In the genomic region with DNA sequence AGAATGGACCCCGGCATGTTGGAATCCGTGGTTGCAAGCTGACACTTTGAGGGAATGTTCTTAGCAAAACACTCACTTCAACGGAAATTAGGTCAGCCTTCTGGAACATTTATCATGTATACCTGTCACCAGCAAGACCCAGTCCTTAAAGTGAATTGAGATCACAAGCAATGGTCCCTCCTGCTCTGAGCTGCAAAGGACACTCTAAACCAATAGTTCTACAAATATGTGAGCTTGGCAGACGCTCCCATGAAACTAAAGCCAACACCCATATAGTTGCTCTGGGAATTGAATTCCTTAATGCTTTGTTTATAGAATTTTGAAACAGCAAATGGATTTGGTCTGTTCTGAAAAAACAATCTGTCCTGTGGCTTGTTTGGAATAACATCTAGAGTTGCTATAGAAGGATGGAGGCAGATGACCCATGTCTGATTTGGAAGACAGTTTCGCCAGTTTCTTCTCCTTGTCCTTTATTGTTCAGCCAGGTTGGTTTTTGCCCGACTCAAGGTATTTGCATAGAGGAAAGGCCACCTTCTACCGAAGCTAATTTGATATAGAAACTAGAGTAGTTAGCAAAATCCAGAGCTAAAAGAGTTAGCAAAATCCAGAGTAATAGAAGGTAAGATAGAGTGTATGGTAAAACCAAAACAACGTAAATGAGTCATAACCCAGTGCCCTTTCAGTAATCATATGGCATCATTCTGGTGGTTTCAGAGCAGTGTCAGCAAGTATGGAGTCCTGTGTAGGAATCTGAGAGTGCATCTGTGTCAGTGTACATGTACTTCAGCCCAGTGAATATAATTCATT, we compare ENCODE assay signal across 9 cellular contexts.
DNase-seq lines count a peak whose midpoint lies in the region; ATAC-seq and TF ChIP-seq lines count a peak whose summit lies in the region.
"Had no signal": no experiment of that assay in that cellular context is flagged by ENCODE, and none has a peak within 500 bp of the region (broad histone marks: within the 10 kb centered on the region; RNA-seq: fewer than 3 reads in every experiment).

No MANE protein-coding gene starts in this region.

- TF ChIP-seq CTCF in tibial nerve (IDR thresholded peaks at IDR 0.05): no peak

- POLR2A ChIA-PET in activated CD4-positive, alpha-beta memory T cell treated with anti-CD3 and anti-CD28 coated beads for 36 hours (lab: Charles Lee): interaction anchor here (0.7 to 3.8 kb wide), 16 partner anchors 9 to 269 kb away, joined by 3 to 83 read pairs (median 4); a partner anchor contains a TSS

- peak; percentile 44 for DNase-seq in activated CD4-positive, alpha-beta memory T cell treated with anti-CD3 and anti-CD28 coated beads for 36 hours
- DNase-seq in left ventricle myocardium superior (no peak), tibial nerve (ENCODE audit: low spot score in 2 of 2) (peak in 1 of 2 donors; percentile 62), NAMALWA (ENCODE audit: low spot score) (no peak), ACHN (no peak)

- peak overlapping the region; percentile 88 for H3K27ac Mint-ChIP-seq in activated CD4-positive, alpha-beta memory T cell treated with anti-CD3 and anti-CD28 coated beads for 36 hours
- H3K27ac Mint-ChIP-seq: dendritic cell treated with granulocyte-macrophage colony-stimulating factor and Interleukin-4, amounts not matched to agents 40 ng/mL and 50 ng/mL, for 4 days had no signal

- peaks cover 17% of the 10 kb centered on the region for H3K79me2 ChIP-seq in ACC112 (ENCODE audit: control insufficient read depth, insufficient read depth, low read length, unreplicated experiment)

- peak overlapping the region; percentile 42 for H3K4me3 Mint-ChIP-seq in activated CD4-positive, alpha-beta memory T cell treated with anti-CD3 and anti-CD28 coated beads for 36 hours
- H3K4me3 Mint-ChIP-seq: dendritic cell treated with granulocyte-macrophage colony-stimulating factor and Interleukin-4, amounts not matched to agents 40 ng/mL and 50 ng/mL, for 4 days had no signal

- WGBS in tibial nerve, 2 donors: 44 to 46% methylated on average over 8 of the region's 8 CpGs

- no peak overlapping the region for H2AFZ ChIP-seq in ACC112 (ENCODE audit: low read length, unreplicated experiment)

- no peaks in the 10 kb centered on the region for H3K9me3 Mint-ChIP-seq in activated CD4-positive, alpha-beta memory T cell treated with anti-CD3 and anti-CD28 coated beads for 36 hours
- H3K9me3 Mint-ChIP-seq: dendritic cell treated with granulocyte-macrophage colony-stimulating factor and Interleukin-4, amounts not matched to agents 40 ng/mL and 50 ng/mL, for 4 days had no signal

- H3K27me3 Mint-ChIP-seq in activated CD4-positive, alpha-beta memory T cell treated with anti-CD3 and anti-CD28 coated beads for 36 hours: peaks cover 2% of the 10 kb centered on the region
- H3K27me3 Mint-ChIP-seq: dendritic cell treated with granulocyte-macrophage colony-stimulating factor and Interleukin-4, amounts not matched to agents 40 ng/mL and 50 ng/mL, for 4 days had no signal

- no peaks in the 10 kb centered on the region for H3K9me3 ChIP-seq in tibial nerve

- CTCF ChIA-PET in activated CD4-positive, alpha-beta memory T cell treated with anti-CD3 and anti-CD28 coated beads for 36 hours (lab: Charles Lee): interaction anchor here (0.6 to 3.0 kb wide), 10 partner anchors 10 to 368 kb away, joined by 3 to 22 read pairs (median 6); no protein-coding TSS in a partner anchor

- no peaks in the 10 kb centered on the region; the same call in 1 of the 2 replicates for H3K36me3 ChIP-seq in ACC112 (ENCODE audit: insufficient read depth, low read length)
- H3K36me3 ChIP-seq in tibial nerve: peaks cover 0 to under 1% (median 0%) of the 10 kb centered on the region in 3 donors

- TF ChIP-seq EP300 in tibial nerve (IDR thresholded peaks at IDR 0.05): peak; percentile 48 to 79

- ATAC-seq in GM18868 (IDR thresholded peaks at IDR 0.05; ENCODE audit: unreplicated experiment) (peak; percentile 100), HG02981 (IDR thresholded peaks at IDR 0.05; ENCODE audit: unreplicated experiment) (peak; percentile 99), left ventricle myocardium superior (peak; percentile 89)

- in situ Hi-C loops in ACHN (cut with HindIII; ENCODE audit: low pct_ligation_motif_present, low pct_unique_long_range_greater_than_20kb, low sequenced_read_pairs): no loop called here

- H3K4me1 Mint-ChIP-seq in activated CD4-positive, alpha-beta memory T cell treated with anti-CD3 and anti-CD28 coated beads for 36 hours (ENCODE audit: low read depth): peaks cover 48% of the 10 kb centered on the region

- intact Hi-C loops in activated CD4-positive, alpha-beta memory T cell treated with anti-CD3 and anti-CD28 coated beads for 36 hours (cut with micrococcal nuclease): loop anchor here (1.0 to 2.0 kb wide), 5 partner anchors 14 to 1886 kb away; no protein-coding TSS in a partner anchor
- intact Hi-C loops in left ventricle myocardium superior (cut with micrococcal nuclease): no loop called here

- H3K4me1 ChIP-seq in ACC112 (ENCODE audit: control insufficient read depth, insufficient read depth, low read length, unreplicated experiment) (peaks cover 39% of the 10 kb centered on the region), tibial nerve (peaks cover 0 to 44% (median 2%) of the 10 kb centered on the region in 4 donors)

- H3K4me3 ChIP-seq in ACC112 (ENCODE audit: low read depth, low read length): peak overlapping the region; percentile 69
- H3K4me3 ChIP-seq in tibial nerve: peak overlapping the region in 1 of 4 donors; percentile 12

- H3K27ac ChIP-seq in ACC112 (ENCODE audit: low read depth, low read length) (peak overlapping the region; percentile 97), tibial nerve (peak overlapping the region in 3 of 4 donors; percentile 46 to 80 (median 78))

- no peak for TF ChIP-seq POLR2A in tibial nerve (IDR thresholded peaks at IDR 0.05)

- H3K36me3 Mint-ChIP-seq in activated CD4-positive, alpha-beta memory T cell treated with anti-CD3 and anti-CD28 coated beads for 36 hours: no peaks in the 10 kb centered on the region

- H3K27me3 ChIP-seq in ACC112 (ENCODE audit: insufficient read depth, low read length) (no peaks in the 10 kb centered on the region), tibial nerve (no peaks in the 10 kb centered on the region)
